1 cellular context compared by ENCODE assay signal in the genomic region with DNA sequence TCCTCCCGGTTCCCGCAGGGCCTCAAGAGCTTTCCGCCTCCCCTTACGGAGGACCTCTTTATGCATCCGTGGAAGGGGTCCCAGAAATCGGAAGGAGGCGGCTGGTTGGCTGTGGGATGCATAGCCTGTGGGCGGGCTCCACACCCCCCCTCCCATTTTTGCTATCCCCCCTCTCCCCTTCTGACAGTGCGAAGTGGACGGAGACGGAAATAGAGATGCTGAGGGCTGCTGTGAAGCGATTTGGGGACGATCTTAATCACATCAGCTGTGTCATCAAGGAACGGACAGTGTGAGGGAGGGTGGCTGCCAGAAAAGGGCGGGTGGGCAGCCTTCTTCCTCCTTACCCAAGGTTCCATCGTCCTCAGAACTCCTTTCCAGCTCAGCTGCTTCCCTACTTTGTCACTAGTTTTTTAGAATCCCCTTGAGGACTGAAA.
TF ChIP-seq lines count a peak whose summit lies in the region.

No MANE protein-coding gene starts in this region.

TF ChIP-seq in GM12878, 131 proteins besides CTCF, POLR2A, EP300 and RAD21:
- TF ChIP-seq, protein P1, sequence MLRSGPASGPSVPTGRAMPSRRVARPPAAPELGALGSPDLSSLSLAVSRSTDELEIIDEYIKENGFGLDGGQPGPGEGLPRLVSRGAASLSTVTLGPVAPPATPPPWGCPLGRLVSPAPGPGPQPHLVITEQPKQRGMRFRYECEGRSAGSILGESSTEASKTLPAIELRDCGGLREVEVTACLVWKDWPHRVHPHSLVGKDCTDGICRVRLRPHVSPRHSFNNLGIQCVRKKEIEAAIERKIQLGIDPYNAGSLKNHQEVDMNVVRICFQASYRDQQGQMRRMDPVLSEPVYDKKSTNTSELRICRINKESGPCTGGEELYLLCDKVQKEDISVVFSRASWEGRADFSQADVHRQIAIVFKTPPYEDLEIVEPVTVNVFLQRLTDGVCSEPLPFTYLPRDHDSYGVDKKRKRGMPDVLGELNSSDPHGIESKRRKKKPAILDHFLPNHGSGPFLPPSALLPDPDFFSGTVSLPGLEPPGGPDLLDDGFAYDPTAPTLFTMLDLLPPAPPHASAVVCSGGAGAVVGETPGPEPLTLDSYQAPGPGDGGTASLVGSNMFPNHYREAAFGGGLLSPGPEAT (IDR thresholded peaks at IDR 0.05; ENCODE audit: low read depth): 0 out of 2 replicates have a peak, but pooled peaks have one; percentile 26
- TF ChIP-seq, protein P2, sequence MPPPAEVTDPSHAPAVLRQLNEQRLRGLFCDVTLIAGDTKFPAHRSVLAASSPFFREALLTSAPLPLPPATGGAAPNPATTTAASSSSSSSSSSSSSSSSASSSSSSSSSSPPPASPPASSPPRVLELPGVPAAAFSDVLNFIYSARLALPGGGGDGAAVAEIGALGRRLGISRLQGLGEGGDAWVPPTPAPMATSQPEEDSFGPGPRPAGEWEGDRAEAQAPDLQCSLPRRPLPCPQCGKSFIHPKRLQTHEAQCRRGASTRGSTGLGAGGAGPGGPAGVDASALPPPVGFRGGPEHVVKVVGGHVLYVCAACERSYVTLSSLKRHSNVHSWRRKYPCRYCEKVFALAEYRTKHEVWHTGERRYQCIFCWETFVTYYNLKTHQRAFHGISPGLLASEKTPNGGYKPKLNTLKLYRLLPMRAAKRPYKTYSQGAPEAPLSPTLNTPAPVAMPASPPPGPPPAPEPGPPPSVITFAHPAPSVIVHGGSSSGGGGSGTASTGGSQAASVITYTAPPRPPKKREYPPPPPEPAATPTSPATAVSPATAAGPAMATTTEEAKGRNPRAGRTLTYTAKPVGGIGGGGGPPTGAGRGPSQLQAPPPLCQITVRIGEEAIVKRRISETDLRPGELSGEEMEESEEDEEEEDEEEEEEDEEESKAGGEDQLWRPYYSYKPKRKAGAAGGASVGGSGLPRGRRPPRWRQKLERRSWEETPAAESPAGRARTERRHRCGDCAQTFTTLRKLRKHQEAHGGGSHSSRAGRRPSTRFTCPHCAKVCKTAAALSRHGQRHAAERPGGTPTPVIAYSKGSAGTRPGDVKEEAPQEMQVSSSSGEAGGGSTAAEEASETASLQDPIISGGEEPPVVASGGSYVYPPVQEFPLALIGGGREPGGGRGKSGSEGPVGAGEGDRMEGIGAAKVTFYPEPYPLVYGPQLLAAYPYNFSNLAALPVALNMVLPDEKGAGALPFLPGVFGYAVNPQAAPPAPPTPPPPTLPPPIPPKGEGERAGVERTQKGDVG (CRISPR knock-in tag; IDR thresholded peaks at IDR 0.05): no peak
- TF ChIP-seq CREB1 (IDR thresholded peaks at IDR 0.05; ENCODE audit: low read depth) (0 out of 2 replicates have a peak, but pooled peaks have one; percentile 18), CREM (IDR thresholded peaks at IDR 0.05; ENCODE audit: low read depth) (0 out of 2 replicates have a peak, but pooled peaks have one; percentile 12), MEF2B (IDR thresholded peaks at IDR 0.05; ENCODE audit: partially characterized antibody, poor library complexity, severe bottlenecking) (peak; percentile 39), PML (IDR thresholded peaks at IDR 0.05; ENCODE audit: low read length) (no peak), SRF (IDR thresholded peaks at IDR 0.05; ENCODE audit: low read depth in 2 of 2, low read length in 2 of 2) (0 out of 4 replicates have a peak, but pooled peaks of 1 of the 2 experiments have one; percentile 13), PAX5 (IDR thresholded peaks at IDR 0.05; ENCODE audit: borderline replicate concordance, low read depth, low read length) (0 out of 2 replicates have a peak, but pooled peaks have one; percentile 1), SMAD1 (IDR thresholded peaks at IDR 0.05; ENCODE audit: low read depth, partially characterized antibody) (peak; percentile 10), EGR1 (IDR thresholded peaks at IDR 0.05; ENCODE audit: borderline replicate concordance in 1 of 2, low read depth in 2 of 2, low read length in 2 of 2) (0 out of 3 replicates have a peak, but pooled peaks of 1 of the 2 experiments have one; percentile 1), CBFB (IDR thresholded peaks at IDR 0.05; ENCODE audit: low read depth) (peak; percentile 7; the same call in 1 of the 2 replicates), BHLHE40 (IDR thresholded peaks at IDR 0.05; ENCODE audit: borderline replicate concordance in 1 of 2, low read depth in 2 of 2, low read length in 1 of 2) (no peak), NFIC (IDR thresholded peaks at IDR 0.05; ENCODE audit: low read depth, low read length) (0 out of 2 replicates have a peak, but pooled peaks have one; percentile 25), NR2C2 (IDR thresholded peaks at IDR 0.05; ENCODE audit: borderline replicate concordance, control insufficient read depth, insufficient read length, low read depth) (no peak)
- TF ChIP-seq, protein P3, sequence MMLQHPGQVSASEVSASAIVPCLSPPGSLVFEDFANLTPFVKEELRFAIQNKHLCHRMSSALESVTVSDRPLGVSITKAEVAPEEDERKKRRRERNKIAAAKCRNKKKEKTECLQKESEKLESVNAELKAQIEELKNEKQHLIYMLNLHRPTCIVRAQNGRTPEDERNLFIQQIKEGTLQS (IDR thresholded peaks at IDR 0.05; ENCODE audit: borderline replicate concordance, extremely low read depth, low read depth, low read length): no peak
- TF ChIP-seq, protein P4, sequence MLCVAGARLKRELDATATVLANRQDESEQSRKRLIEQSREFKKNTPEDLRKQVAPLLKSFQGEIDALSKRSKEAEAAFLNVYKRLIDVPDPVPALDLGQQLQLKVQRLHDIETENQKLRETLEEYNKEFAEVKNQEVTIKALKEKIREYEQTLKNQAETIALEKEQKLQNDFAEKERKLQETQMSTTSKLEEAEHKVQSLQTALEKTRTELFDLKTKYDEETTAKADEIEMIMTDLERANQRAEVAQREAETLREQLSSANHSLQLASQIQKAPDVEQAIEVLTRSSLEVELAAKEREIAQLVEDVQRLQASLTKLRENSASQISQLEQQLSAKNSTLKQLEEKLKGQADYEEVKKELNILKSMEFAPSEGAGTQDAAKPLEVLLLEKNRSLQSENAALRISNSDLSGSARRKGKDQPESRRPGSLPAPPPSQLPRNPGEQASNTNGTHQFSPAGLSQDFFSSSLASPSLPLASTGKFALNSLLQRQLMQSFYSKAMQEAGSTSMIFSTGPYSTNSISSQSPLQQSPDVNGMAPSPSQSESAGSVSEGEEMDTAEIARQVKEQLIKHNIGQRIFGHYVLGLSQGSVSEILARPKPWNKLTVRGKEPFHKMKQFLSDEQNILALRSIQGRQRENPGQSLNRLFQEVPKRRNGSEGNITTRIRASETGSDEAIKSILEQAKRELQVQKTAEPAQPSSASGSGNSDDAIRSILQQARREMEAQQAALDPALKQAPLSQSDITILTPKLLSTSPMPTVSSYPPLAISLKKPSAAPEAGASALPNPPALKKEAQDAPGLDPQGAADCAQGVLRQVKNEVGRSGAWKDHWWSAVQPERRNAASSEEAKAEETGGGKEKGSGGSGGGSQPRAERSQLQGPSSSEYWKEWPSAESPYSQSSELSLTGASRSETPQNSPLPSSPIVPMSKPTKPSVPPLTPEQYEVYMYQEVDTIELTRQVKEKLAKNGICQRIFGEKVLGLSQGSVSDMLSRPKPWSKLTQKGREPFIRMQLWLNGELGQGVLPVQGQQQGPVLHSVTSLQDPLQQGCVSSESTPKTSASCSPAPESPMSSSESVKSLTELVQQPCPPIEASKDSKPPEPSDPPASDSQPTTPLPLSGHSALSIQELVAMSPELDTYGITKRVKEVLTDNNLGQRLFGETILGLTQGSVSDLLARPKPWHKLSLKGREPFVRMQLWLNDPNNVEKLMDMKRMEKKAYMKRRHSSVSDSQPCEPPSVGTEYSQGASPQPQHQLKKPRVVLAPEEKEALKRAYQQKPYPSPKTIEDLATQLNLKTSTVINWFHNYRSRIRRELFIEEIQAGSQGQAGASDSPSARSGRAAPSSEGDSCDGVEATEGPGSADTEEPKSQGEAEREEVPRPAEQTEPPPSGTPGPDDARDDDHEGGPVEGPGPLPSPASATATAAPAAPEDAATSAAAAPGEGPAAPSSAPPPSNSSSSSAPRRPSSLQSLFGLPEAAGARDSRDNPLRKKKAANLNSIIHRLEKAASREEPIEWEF (IDR thresholded peaks at IDR 0.05; ENCODE audit: insufficient replicate concordance, low read depth, low read length): peak; percentile 4
- TF ChIP-seq, protein P5, sequence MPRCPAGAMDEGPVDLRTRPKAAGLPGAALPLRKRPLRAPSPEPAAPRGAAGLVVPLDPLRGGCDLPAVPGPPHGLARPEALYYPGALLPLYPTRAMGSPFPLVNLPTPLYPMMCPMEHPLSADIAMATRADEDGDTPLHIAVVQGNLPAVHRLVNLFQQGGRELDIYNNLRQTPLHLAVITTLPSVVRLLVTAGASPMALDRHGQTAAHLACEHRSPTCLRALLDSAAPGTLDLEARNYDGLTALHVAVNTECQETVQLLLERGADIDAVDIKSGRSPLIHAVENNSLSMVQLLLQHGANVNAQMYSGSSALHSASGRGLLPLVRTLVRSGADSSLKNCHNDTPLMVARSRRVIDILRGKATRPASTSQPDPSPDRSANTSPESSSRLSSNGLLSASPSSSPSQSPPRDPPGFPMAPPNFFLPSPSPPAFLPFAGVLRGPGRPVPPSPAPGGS (IDR thresholded peaks at IDR 0.05; ENCODE audit: borderline replicate concordance, insufficient read depth, low read depth, low read length, poor library complexity, severe bottlenecking): peak; percentile 24
- TF ChIP-seq, protein P6, sequence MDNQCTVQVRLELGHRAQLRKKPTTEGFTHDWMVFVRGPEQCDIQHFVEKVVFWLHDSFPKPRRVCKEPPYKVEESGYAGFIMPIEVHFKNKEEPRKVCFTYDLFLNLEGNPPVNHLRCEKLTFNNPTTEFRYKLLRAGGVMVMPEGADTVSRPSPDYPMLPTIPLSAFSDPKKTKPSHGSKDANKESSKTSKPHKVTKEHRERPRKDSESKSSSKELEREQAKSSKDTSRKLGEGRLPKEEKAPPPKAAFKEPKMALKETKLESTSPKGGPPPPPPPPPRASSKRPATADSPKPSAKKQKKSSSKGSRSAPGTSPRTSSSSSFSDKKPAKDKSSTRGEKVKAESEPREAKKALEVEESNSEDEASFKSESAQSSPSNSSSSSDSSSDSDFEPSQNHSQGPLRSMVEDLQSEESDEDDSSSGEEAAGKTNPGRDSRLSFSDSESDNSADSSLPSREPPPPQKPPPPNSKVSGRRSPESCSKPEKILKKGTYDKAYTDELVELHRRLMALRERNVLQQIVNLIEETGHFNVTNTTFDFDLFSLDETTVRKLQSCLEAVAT (IDR thresholded peaks at IDR 0.05): 0 out of 2 replicates have a peak, but pooled peaks have one; percentile 74
- TF ChIP-seq, protein P7, sequence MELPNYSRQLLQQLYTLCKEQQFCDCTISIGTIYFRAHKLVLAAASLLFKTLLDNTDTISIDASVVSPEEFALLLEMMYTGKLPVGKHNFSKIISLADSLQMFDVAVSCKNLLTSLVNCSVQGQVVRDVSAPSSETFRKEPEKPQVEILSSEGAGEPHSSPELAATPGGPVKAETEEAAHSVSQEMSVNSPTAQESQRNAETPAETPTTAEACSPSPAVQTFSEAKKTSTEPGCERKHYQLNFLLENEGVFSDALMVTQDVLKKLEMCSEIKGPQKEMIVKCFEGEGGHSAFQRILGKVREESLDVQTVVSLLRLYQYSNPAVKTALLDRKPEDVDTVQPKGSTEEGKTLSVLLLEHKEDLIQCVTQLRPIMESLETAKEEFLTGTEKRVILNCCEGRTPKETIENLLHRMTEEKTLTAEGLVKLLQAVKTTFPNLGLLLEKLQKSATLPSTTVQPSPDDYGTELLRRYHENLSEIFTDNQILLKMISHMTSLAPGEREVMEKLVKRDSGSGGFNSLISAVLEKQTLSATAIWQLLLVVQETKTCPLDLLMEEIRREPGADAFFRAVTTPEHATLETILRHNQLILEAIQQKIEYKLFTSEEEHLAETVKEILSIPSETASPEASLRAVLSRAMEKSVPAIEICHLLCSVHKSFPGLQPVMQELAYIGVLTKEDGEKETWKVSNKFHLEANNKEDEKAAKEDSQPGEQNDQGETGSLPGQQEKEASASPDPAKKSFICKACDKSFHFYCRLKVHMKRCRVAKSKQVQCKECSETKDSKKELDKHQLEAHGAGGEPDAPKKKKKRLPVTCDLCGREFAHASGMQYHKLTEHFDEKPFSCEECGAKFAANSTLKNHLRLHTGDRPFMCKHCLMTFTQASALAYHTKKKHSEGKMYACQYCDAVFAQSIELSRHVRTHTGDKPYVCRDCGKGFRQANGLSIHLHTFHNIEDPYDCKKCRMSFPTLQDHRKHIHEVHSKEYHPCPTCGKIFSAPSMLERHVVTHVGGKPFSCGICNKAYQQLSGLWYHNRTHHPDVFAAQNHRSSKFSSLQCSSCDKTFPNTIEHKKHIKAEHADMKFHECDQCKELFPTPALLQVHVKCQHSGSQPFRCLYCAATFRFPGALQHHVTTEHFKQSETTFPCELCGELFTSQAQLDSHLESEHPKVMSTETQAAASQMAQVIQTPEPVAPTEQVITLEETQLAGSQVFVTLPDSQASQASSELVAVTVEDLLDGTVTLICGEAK (IDR thresholded peaks at IDR 0.05; ENCODE audit: borderline replicate concordance): 0 out of 2 replicates have a peak, but pooled peaks have one; percentile 8
